ENCODE assay signal across 9 cellular contexts in genomic region chr15:76905855-76906254, GRCh38. TPM values are rescaled to one million over a fixed set of nuclear protein-coding genes. Genes with fewer than 3 reads are reported as not detected.
DNase-seq lines count a peak whose midpoint lies in the region; ATAC-seq, FAIRE-seq and TF ChIP-seq lines count a peak whose summit lies in the region.
"Had no signal": no experiment of that assay in that cellular context is flagged by ENCODE, and none has a peak within 500 bp of the region (broad histone marks: within the 10 kb centered on the region; RNA-seq: fewer than 3 reads in every experiment).

No MANE protein-coding gene starts in this region.

- peak; percentile 49 for DNase-seq in NCI-H146 (lab: John Stamatoyannopoulos, UW)
- DNase-seq in NCI-H146 treated with DMSO at 0.1 percent for 48 hours (lab: John Stamatoyannopoulos, UW; ENCODE audit: unreplicated experiment), result no peak
- no peak for DNase-seq in keratinocyte (ENCODE audit: low read depth, low spot score)
- DNase-seq in stimulated activated CD4-positive, alpha-beta T cell treated with anti-CD3 and anti-CD28 coated beads, Interleukin-4, amount 100 ng/mL, for 24 hours, result no peak

- H3K27me3 ChIP-seq in keratinocyte (ENCODE audit: control insufficient read depth, extremely low read depth, insufficient read depth, low read length) (no peaks in the 10 kb centered on the region), stomach smooth muscle (ENCODE audit: control insufficient read depth in 1 of 2, insufficient read depth in 2 of 2, low read length in 2 of 2) (no peaks in the 10 kb centered on the region)

- peak overlapping the region in 1 of 3 experiments; percentile 69 for H3K4me3 ChIP-seq in keratinocyte (ENCODE audit: control insufficient read depth in 2 of 3, extremely low read depth in 1 of 3, insufficient read depth in 2 of 3, low read depth in 1 of 3, low read length in 3 of 3)
- peak overlapping the region; percentile 82 to 87 for H3K4me3 ChIP-seq in stomach smooth muscle (ENCODE audit: low read length in 2 of 2)

- no peaks in the 10 kb centered on the region for H3K79me2 ChIP-seq in keratinocyte (ENCODE audit: control insufficient read depth, insufficient read depth, low read length)

- no peak for ATAC-seq in activated T-helper 17 cell treated with anti-CD3 and anti-CD28 coated beads, Interleukin-2, amount 50 U/mL, for 72 hours (replicated peaks)
- no peak for ATAC-seq in HG03342 (IDR thresholded peaks at IDR 0.05; ENCODE audit: unreplicated experiment)
- ATAC-seq in HG03135 (IDR thresholded peaks at IDR 0.05; ENCODE audit: unreplicated experiment), result no peak

- no peaks in the 10 kb centered on the region for H4K20me1 ChIP-seq in keratinocyte (ENCODE audit: control insufficient read depth, extremely low read depth, insufficient read depth, low read length)

- TF ChIP-seq CTCF in keratinocyte (optimal IDR thresholded peaks at IDR 0.05 in 1 of 3, IDR thresholded peaks at IDR 0.05 in 1 of 3, conservative IDR thresholded peaks at IDR 0.05 in 1 of 3; ENCODE audit: extremely low read depth in 1 of 3, insufficient read depth in 2 of 3, low read length in 3 of 3), result no peak

- peak overlapping the region; percentile 92 for H3K4me3 Mint-ChIP-seq in activated T-helper 17 cell treated with anti-CD3 and anti-CD28 coated beads, Interleukin-2, amount 50 U/mL, for 72 hours

- H3K9ac ChIP-seq in keratinocyte (ENCODE audit: control insufficient read depth, extremely low read depth, insufficient read depth, low read length) (peak overlapping the region; percentile 78), stomach smooth muscle (ENCODE audit: low read length in 2 of 2) (peak overlapping the region; percentile 84 to 89)

- peak overlapping the region; percentile 90 for H2AFZ ChIP-seq in keratinocyte (ENCODE audit: control insufficient read depth, low read length)

- dilution Hi-C loops in keratinocyte (cut with MboI; ENCODE audit: extremely low pct_ligation_motif_present, low sequenced_read_pairs), result no loop called here

- no peaks in the 10 kb centered on the region for H3K9me3 ChIP-seq in keratinocyte (ENCODE audit: control insufficient read depth, low read depth, low read length)
- H3K9me3 ChIP-seq in stomach smooth muscle (ENCODE audit: control insufficient read depth in 2 of 2, low read length in 2 of 2), result no peaks in the 10 kb centered on the region

- peaks cover 15% of the 10 kb centered on the region for H3K4me1 Mint-ChIP-seq in activated T-helper 17 cell treated with anti-CD3 and anti-CD28 coated beads, Interleukin-2, amount 50 U/mL, for 72 hours

- H3K4me1 ChIP-seq in keratinocyte (ENCODE audit: control insufficient read depth, extremely low read depth, insufficient read depth, low read length) (peaks cover 5% of the 10 kb centered on the region), stomach smooth muscle (ENCODE audit: control insufficient read depth, insufficient read depth, low read length) (peaks cover 13% of the 10 kb centered on the region)

- no peaks in the 10 kb centered on the region for H3K9me1 ChIP-seq in keratinocyte (ENCODE audit: control insufficient read depth, extremely low read depth, insufficient read depth, low read length)

- no peaks in the 10 kb centered on the region for H3K36me3 Mint-ChIP-seq in activated T-helper 17 cell treated with anti-CD3 and anti-CD28 coated beads, Interleukin-2, amount 50 U/mL, for 72 hours (ENCODE audit: low read depth)

- H3K4me2 ChIP-seq in keratinocyte (ENCODE audit: control insufficient read depth, extremely low read depth, insufficient read depth, low read depth, low read length), result peak overlapping the region; percentile 89

- peak overlapping the region; percentile 91 for H3K27ac Mint-ChIP-seq in activated T-helper 17 cell treated with anti-CD3 and anti-CD28 coated beads, Interleukin-2, amount 50 U/mL, for 72 hours

- H3K36me3 ChIP-seq in keratinocyte (ENCODE audit: control insufficient read depth in 2 of 2, extremely low read depth in 1 of 2, insufficient read depth in 2 of 2, low read length in 2 of 2) (no peaks in the 10 kb centered on the region), stomach smooth muscle (ENCODE audit: control insufficient read depth in 2 of 2, insufficient read depth in 2 of 2, low read length in 2 of 2) (no peaks in the 10 kb centered on the region)

- H3K27me3 Mint-ChIP-seq in activated T-helper 17 cell treated with anti-CD3 and anti-CD28 coated beads, Interleukin-2, amount 50 U/mL, for 72 hours, result no peaks in the 10 kb centered on the region

- no peaks in the 10 kb centered on the region for H3K9me3 Mint-ChIP-seq in activated T-helper 17 cell treated with anti-CD3 and anti-CD28 coated beads, Interleukin-2, amount 50 U/mL, for 72 hours

- H3K27ac ChIP-seq in keratinocyte (ENCODE audit: control insufficient read depth, insufficient read depth, low read length), result no peak overlapping the region
- H3K27ac ChIP-seq in stomach smooth muscle (ENCODE audit: low read length), result peak overlapping the region; percentile 84

- FAIRE-seq in keratinocyte (lab: Jason Lieb, UNC), result no peak
- FAIRE-seq: frontal cortex had no signal

RNA-seq across cellular contexts. Expression of gene SCAPER, which starts 0.7 kb away (rescaled TPM):
- 10 to 100 TPM; 25.8 to 56.7 TPM for total RNA-seq in activated T-helper 17 cell treated with anti-CD3 and anti-CD28 coated beads, Interleukin-2, amount 50 U/mL, for 72 hours
- 2.1 to 5.2 TPM (median 4.5 TPM) in 3 replicates for polyA plus RNA-seq in keratinocyte
- polyA plus RNA-seq in keratinocyte (2011; ENCODE audit: low read depth), result 14.1 TPM
- polyA plus RNA-seq in keratinocyte (2011; cell fraction: cytosol; rRNA removed), result 4.2 and 5.7 TPM in 2 replicates
- 8.8 and 9.6 TPM in 2 replicates for polyA plus RNA-seq in keratinocyte (2011; cell fraction: nucleus; rRNA removed)
- 3.9 and 5.0 TPM in 2 replicates for polyA plus RNA-seq in keratinocyte (2012; ENCODE audit: low replicate concordance)
- polyA minus RNA-seq in keratinocyte, result 1.5 to 8.3 TPM (median 4.3 TPM) in 3 replicates
- polyA minus RNA-seq in keratinocyte (2011; cell fraction: cytosol; rRNA and poly(A)+ RNA removed), result 2.3 TPM
- polyA minus RNA-seq in keratinocyte (2011; cell fraction: nucleus; rRNA and poly(A)+ RNA removed), result 3.4 and 17.9 TPM in 2 replicates

RNA-seq across cellular contexts. Expression of gene RCN2, which starts 25.7 kb away (rescaled TPM):
- total RNA-seq in activated T-helper 17 cell treated with anti-CD3 and anti-CD28 coated beads, Interleukin-2, amount 50 U/mL, for 72 hours, result 10 to 100 TPM; 18.1 to 27.5 TPM
- polyA plus RNA-seq in keratinocyte, result 52.6 to 118 TPM (median 59.6 TPM) in 3 replicates
- polyA plus RNA-seq in keratinocyte (2011; ENCODE audit: low read depth), result 383 TPM
- polyA plus RNA-seq in keratinocyte (2011; cell fraction: cytosol; rRNA removed), result 45.9 and 83.2 TPM in 2 replicates
- polyA plus RNA-seq in keratinocyte (2011; cell fraction: nucleus; rRNA removed), result 51.6 and 81.1 TPM in 2 replicates
- polyA plus RNA-seq in keratinocyte (2012; ENCODE audit: low replicate concordance), result 37.7 and 49.6 TPM in 2 replicates
- 3.3 to 20.6 TPM (median 6.3 TPM) in 3 replicates for polyA minus RNA-seq in keratinocyte
- 34.7 TPM for polyA minus RNA-seq in keratinocyte (2011; cell fraction: cytosol; rRNA and poly(A)+ RNA removed)
- polyA minus RNA-seq in keratinocyte (2011; cell fraction: nucleus; rRNA and poly(A)+ RNA removed), result 17.1 and 25.2 TPM in 2 replicates
